1 cellular context compared by ENCODE assay signal in the genomic region with DNA sequence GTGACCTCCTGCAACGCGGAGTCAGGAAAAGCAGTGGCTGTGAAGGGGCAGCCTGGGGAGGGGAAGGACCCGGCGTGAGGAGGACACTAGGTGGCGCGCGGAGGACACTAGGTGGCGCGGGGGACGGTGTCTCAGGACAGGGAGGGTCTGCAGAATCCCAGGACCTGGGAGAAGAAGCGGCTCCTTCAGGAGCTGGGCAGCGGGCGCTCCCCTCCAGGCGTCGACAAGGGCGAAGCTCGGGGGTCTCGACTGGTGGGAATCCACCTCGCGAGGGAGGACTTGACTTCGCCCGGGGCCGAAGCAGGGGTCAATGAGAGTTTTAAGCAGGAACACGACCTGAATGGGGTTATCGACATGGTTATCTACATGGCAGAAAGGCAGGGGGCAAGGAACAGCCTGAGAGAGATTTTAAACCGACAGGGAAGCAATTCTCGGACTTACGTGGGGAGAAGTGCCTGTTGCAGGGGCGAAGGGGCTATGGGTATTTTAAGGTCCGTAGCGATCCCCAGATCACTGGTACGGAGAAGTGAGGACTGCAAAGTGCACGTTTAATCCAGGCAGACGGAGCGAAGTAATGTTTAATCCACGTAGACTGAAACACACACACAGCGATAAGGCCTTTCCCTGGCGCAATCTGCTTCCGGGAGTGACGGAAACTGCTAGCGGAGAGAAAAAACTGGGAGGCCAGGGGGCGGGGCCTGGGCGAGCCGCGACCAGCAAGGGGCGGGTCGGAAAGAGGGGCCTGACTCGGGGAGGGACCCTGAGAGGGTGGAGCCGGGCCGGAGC.
TF ChIP-seq lines count a peak whose summit lies in the region.

A gene (minus strand): TSS at position 648 of the 786 bp plus-strand sequence. CDS start 9,426 bp downstream, outside the sequence.

TF ChIP-seq in GM12878, 131 proteins besides CTCF, POLR2A, EP300 and RAD21 (continued from another document):
- TF ChIP-seq, protein P1, sequence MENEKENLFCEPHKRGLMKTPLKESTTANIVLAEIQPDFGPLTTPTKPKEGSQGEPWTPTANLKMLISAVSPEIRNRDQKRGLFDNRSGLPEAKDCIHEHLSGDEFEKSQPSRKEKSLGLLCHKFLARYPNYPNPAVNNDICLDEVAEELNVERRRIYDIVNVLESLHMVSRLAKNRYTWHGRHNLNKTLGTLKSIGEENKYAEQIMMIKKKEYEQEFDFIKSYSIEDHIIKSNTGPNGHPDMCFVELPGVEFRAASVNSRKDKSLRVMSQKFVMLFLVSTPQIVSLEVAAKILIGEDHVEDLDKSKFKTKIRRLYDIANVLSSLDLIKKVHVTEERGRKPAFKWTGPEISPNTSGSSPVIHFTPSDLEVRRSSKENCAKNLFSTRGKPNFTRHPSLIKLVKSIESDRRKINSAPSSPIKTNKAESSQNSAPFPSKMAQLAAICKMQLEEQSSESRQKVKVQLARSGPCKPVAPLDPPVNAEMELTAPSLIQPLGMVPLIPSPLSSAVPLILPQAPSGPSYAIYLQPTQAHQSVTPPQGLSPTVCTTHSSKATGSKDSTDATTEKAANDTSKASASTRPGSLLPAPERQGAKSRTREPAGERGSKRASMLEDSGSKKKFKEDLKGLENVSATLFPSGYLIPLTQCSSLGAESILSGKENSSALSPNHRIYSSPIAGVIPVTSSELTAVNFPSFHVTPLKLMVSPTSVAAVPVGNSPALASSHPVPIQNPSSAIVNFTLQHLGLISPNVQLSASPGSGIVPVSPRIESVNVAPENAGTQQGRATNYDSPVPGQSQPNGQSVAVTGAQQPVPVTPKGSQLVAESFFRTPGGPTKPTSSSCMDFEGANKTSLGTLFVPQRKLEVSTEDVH (IDR thresholded peaks at IDR 0.05; ENCODE audit: low read depth, partially characterized antibody) = peak; percentile 54
- no peak for TF ChIP-seq YBX1 (IDR thresholded peaks at IDR 0.05)
- TF ChIP-seq SMAD1 (IDR thresholded peaks at IDR 0.05; ENCODE audit: low read depth, partially characterized antibody) = peak; percentile 33
- TF ChIP-seq CHD2 (IDR thresholded peaks at IDR 0.05; ENCODE audit: borderline replicate concordance, low read depth, low read length) = 0 out of 2 replicates have a peak, but pooled peaks have one; percentile 38
- TF ChIP-seq, protein P2, sequence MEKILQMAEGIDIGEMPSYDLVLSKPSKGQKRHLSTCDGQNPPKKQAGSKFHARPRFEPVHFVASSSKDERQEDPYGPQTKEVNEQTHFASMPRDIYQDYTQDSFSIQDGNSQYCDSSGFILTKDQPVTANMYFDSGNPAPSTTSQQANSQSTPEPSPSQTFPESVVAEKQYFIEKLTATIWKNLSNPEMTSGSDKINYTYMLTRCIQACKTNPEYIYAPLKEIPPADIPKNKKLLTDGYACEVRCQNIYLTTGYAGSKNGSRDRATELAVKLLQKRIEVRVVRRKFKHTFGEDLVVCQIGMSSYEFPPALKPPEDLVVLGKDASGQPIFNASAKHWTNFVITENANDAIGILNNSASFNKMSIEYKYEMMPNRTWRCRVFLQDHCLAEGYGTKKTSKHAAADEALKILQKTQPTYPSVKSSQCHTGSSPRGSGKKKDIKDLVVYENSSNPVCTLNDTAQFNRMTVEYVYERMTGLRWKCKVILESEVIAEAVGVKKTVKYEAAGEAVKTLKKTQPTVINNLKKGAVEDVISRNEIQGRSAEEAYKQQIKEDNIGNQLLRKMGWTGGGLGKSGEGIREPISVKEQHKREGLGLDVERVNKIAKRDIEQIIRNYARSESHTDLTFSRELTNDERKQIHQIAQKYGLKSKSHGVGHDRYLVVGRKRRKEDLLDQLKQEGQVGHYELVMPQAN (conservative IDR thresholded peaks at IDR 0.05) = peak; percentile 41; the same call in 1 of the 2 replicates
- TF ChIP-seq ZNF384 (IDR thresholded peaks at IDR 0.05; ENCODE audit: borderline replicate concordance, low read depth, low read length) = peak; percentile 50; the same call in 1 of the 2 replicates
- TF ChIP-seq, protein P3, sequence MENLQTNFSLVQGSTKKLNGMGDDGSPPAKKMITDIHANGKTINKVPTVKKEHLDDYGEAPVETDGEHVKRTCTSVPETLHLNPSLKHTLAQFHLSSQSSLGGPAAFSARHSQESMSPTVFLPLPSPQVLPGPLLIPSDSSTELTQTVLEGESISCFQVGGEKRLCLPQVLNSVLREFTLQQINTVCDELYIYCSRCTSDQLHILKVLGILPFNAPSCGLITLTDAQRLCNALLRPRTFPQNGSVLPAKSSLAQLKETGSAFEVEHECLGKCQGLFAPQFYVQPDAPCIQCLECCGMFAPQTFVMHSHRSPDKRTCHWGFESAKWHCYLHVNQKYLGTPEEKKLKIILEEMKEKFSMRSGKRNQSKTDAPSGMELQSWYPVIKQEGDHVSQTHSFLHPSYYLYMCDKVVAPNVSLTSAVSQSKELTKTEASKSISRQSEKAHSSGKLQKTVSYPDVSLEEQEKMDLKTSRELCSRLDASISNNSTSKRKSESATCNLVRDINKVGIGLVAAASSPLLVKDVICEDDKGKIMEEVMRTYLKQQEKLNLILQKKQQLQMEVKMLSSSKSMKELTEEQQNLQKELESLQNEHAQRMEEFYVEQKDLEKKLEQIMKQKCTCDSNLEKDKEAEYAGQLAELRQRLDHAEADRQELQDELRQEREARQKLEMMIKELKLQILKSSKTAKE (IDR thresholded peaks at IDR 0.05; ENCODE audit: low read depth, poor library complexity, severe bottlenecking) = no peak
- TF ChIP-seq SP1 (IDR thresholded peaks at IDR 0.05; ENCODE audit: low read depth, low read length) = peak; percentile 66
- 0 out of 2 replicates have a peak, but pooled peaks have one; percentile 35 for TF ChIP-seq NBN (IDR thresholded peaks at IDR 0.05)
- TF ChIP-seq SIN3A (IDR thresholded peaks at IDR 0.05; ENCODE audit: low read depth, low read length) = peak; percentile 69; the same call in 1 of the 2 replicates
- 0 out of 2 replicates have a peak, but pooled peaks have one; percentile 5 for TF ChIP-seq ZNF24 (IDR thresholded peaks at IDR 0.05)
- TF ChIP-seq, protein P4, sequence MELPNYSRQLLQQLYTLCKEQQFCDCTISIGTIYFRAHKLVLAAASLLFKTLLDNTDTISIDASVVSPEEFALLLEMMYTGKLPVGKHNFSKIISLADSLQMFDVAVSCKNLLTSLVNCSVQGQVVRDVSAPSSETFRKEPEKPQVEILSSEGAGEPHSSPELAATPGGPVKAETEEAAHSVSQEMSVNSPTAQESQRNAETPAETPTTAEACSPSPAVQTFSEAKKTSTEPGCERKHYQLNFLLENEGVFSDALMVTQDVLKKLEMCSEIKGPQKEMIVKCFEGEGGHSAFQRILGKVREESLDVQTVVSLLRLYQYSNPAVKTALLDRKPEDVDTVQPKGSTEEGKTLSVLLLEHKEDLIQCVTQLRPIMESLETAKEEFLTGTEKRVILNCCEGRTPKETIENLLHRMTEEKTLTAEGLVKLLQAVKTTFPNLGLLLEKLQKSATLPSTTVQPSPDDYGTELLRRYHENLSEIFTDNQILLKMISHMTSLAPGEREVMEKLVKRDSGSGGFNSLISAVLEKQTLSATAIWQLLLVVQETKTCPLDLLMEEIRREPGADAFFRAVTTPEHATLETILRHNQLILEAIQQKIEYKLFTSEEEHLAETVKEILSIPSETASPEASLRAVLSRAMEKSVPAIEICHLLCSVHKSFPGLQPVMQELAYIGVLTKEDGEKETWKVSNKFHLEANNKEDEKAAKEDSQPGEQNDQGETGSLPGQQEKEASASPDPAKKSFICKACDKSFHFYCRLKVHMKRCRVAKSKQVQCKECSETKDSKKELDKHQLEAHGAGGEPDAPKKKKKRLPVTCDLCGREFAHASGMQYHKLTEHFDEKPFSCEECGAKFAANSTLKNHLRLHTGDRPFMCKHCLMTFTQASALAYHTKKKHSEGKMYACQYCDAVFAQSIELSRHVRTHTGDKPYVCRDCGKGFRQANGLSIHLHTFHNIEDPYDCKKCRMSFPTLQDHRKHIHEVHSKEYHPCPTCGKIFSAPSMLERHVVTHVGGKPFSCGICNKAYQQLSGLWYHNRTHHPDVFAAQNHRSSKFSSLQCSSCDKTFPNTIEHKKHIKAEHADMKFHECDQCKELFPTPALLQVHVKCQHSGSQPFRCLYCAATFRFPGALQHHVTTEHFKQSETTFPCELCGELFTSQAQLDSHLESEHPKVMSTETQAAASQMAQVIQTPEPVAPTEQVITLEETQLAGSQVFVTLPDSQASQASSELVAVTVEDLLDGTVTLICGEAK (IDR thresholded peaks at IDR 0.05; ENCODE audit: borderline replicate concordance) = peak; percentile 95
- TF ChIP-seq LARP7 (IDR thresholded peaks at IDR 0.05) = 0 out of 2 replicates have a peak, but pooled peaks have one; percentile 20
- peak; percentile 4; the same call in 1 of the 2 replicates for TF ChIP-seq MXI1 (IDR thresholded peaks at IDR 0.05; ENCODE audit: low read depth, low read length)
- TF ChIP-seq SPI1 (IDR thresholded peaks at IDR 0.05; ENCODE audit: borderline replicate concordance, insufficient read depth, low read depth, low read length) = no peak
- peak in 1 of 2 experiments; percentile 24; a peak in 1 of 4 replicates for TF ChIP-seq IKZF2 (IDR thresholded peaks at IDR 0.05)
- TF ChIP-seq RUNX3 (IDR thresholded peaks at IDR 0.05; ENCODE audit: low read length) = 0 out of 2 replicates have a peak, but pooled peaks have one; percentile 5
- peak; percentile 22 to 50; a peak in 2 of 4 replicates for TF ChIP-seq BHLHE40 (IDR thresholded peaks at IDR 0.05; ENCODE audit: borderline replicate concordance in 1 of 2, low read depth in 2 of 2, low read length in 1 of 2)
- peak; percentile 18; the same call in 1 of the 2 replicates for TF ChIP-seq CREM (IDR thresholded peaks at IDR 0.05; ENCODE audit: low read depth)
- TF ChIP-seq MTA2 (IDR thresholded peaks at IDR 0.05; ENCODE audit: low read depth) = 0 out of 2 replicates have a peak, but pooled peaks have one; percentile 9
- 0 out of 2 replicates have a peak, but pooled peaks have one; percentile 42 for TF ChIP-seq HCFC1 (IDR thresholded peaks at IDR 0.05; ENCODE audit: low read length)
- TF ChIP-seq, protein P5, sequence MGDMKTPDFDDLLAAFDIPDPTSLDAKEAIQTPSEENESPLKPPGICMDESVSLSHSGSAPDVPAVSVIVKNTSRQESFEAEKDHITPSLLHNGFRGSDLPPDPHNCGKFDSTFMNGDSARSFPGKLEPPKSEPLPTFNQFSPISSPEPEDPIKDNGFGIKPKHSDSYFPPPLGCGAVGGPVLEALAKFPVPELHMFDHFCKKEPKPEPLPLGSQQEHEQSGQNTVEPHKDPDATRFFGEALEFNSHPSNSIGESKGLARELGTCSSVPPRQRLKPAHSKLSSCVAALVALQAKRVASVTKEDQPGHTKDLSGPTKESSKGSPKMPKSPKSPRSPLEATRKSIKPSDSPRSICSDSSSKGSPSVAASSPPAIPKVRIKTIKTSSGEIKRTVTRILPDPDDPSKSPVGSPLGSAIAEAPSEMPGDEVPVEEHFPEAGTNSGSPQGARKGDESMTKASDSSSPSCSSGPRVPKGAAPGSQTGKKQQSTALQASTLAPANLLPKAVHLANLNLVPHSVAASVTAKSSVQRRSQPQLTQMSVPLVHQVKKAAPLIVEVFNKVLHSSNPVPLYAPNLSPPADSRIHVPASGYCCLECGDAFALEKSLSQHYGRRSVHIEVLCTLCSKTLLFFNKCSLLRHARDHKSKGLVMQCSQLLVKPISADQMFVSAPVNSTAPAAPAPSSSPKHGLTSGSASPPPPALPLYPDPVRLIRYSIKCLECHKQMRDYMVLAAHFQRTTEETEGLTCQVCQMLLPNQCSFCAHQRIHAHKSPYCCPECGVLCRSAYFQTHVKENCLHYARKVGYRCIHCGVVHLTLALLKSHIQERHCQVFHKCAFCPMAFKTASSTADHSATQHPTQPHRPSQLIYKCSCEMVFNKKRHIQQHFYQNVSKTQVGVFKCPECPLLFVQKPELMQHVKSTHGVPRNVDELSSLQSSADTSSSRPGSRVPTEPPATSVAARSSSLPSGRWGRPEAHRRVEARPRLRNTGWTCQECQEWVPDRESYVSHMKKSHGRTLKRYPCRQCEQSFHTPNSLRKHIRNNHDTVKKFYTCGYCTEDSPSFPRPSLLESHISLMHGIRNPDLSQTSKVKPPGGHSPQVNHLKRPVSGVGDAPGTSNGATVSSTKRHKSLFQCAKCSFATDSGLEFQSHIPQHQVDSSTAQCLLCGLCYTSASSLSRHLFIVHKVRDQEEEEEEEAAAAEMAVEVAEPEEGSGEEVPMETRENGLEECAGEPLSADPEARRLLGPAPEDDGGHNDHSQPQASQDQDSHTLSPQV (IDR thresholded peaks at IDR 0.05) = 0 out of 2 replicates have a peak, but pooled peaks have one; percentile 41
- TF ChIP-seq SRF (IDR thresholded peaks at IDR 0.05; ENCODE audit: low read depth in 2 of 2, low read length in 2 of 2) = 0 out of 4 replicates have a peak, but pooled peaks of 1 of the 2 experiments have one; percentile 46
- TF ChIP-seq, protein P6, sequence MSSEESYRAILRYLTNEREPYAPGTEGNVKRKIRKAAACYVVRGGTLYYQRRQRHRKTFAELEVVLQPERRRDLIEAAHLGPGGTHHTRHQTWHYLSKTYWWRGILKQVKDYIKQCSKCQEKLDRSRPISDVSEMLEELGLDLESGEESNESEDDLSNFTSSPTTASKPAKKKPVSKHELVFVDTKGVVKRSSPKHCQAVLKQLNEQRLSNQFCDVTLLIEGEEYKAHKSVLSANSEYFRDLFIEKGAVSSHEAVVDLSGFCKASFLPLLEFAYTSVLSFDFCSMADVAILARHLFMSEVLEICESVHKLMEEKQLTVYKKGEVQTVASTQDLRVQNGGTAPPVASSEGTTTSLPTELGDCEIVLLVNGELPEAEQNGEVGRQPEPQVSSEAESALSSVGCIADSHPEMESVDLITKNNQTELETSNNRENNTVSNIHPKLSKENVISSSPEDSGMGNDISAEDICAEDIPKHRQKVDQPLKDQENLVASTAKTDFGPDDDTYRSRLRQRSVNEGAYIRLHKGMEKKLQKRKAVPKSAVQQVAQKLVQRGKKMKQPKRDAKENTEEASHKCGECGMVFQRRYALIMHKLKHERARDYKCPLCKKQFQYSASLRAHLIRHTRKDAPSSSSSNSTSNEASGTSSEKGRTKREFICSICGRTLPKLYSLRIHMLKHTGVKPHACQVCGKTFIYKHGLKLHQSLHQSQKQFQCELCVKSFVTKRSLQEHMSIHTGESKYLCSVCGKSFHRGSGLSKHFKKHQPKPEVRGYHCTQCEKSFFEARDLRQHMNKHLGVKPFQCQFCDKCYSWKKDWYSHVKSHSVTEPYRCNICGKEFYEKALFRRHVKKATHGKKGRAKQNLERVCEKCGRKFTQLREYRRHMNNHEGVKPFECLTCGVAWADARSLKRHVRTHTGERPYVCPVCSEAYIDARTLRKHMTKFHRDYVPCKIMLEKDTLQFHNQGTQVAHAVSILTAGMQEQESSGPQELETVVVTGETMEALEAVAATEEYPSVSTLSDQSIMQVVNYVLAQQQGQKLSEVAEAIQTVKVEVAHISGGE (CRISPR knock-in tag; IDR thresholded peaks at IDR 0.05) = peak; percentile 80
- peak; percentile 94 for TF ChIP-seq GABPA (IDR thresholded peaks at IDR 0.05; ENCODE audit: low read depth)
- peak; percentile 41; the same call in 1 of the 2 replicates for TF ChIP-seq TAF1 (IDR thresholded peaks at IDR 0.05; ENCODE audit: borderline replicate concordance, low read depth, low read length)
- TF ChIP-seq, protein P7, sequence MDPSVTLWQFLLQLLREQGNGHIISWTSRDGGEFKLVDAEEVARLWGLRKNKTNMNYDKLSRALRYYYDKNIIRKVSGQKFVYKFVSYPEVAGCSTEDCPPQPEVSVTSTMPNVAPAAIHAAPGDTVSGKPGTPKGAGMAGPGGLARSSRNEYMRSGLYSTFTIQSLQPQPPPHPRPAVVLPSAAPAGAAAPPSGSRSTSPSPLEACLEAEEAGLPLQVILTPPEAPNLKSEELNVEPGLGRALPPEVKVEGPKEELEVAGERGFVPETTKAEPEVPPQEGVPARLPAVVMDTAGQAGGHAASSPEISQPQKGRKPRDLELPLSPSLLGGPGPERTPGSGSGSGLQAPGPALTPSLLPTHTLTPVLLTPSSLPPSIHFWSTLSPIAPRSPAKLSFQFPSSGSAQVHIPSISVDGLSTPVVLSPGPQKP (IDR thresholded peaks at IDR 0.05; ENCODE audit: low read depth, low read length) = no peak
- TF ChIP-seq FOXK2 (IDR thresholded peaks at IDR 0.05) = no peak
- peak; percentile 80; the same call in 1 of the 2 replicates for TF ChIP-seq SMARCA5 (IDR thresholded peaks at IDR 0.05)
- peak; percentile 5; the same call in 1 of the 2 replicates for TF ChIP-seq CREB1 (IDR thresholded peaks at IDR 0.05; ENCODE audit: low read depth)
